Comparison of ENCODE assay signal across 8 cellular contexts in the genomic region with DNA sequence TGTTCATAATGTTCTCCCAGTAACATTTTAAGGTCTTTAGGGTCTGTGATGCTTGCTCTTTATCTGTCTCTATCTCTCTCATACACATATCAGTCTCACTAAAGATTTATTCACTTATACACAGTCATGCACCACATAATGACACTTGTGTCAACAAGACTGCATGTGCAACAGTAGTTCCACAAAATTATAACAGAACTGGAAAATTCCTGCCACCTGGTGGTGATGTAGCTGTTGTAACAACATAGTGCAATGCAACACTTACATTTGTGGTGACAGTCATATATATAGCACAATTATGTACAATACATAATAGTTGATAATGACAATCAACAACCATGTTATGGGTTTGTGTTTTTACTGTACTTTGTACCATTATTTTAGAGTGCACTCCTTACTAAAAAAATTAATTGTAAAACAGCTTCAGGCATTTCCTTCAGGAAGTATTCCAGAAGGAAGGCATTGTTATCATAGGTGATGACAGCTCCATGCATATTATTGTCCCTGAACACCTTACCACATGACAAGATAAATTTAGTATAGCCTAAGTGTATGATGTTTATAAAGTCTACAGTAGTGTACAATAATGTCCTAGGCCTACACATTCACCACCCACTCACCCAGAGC. TPM values are rescaled to one million over a fixed set of nuclear protein-coding genes. Genes with fewer than 3 reads are reported as not detected.
DNase-seq lines count a peak whose midpoint lies in the region; ATAC-seq and FAIRE-seq lines count a peak whose summit lies in the region.

No MANE protein-coding gene starts in this region.

- H3K4me3 Mint-ChIP-seq in effector memory CD8-positive, alpha-beta T cell = no peak overlapping the region

- peak; percentile 77 for FAIRE-seq in HTR-8/SVneo (lab: Jason Lieb, UNC)

- no peaks in the 10 kb centered on the region for H3K4me1 Mint-ChIP-seq in effector memory CD8-positive, alpha-beta T cell (ENCODE audit: low read depth in 2 of 2)

- no peak for ATAC-seq in effector memory CD8-positive, alpha-beta T cell (replicated peaks)
- no peak for ATAC-seq in HG02571 (IDR thresholded peaks at IDR 0.05; ENCODE audit: unreplicated experiment)
- ATAC-seq in GM19467 (IDR thresholded peaks at IDR 0.05; ENCODE audit: unreplicated experiment) = no peak

- H3K27ac Mint-ChIP-seq in effector memory CD8-positive, alpha-beta T cell = no peak overlapping the region

- peaks cover 10 to 11% of the 10 kb centered on the region in 2 donors for H3K27me3 Mint-ChIP-seq in effector memory CD8-positive, alpha-beta T cell

- peak; percentile 71 for DNase-seq in DMS153 (lab: John Stamatoyannopoulos, UW)
- DNase-seq in HTR-8/SVneo (ENCODE audit: insufficient read length, low spot score) = no peak
- peak; percentile 10 for DNase-seq in SK-N-DZ (ENCODE audit: low spot score)
- peak; percentile 34 for DNase-seq in inferior parietal cortex (ENCODE audit: extremely low spot score)
- no peak for DNase-seq in effector memory CD8-positive, alpha-beta T cell
- DNase-seq in GM19238 (ENCODE audit: insufficient read length, low spot score) = no peak

- H3K9me3 Mint-ChIP-seq in effector memory CD8-positive, alpha-beta T cell = peaks cover 0 to 3% of the 10 kb centered on the region in 2 donors

- no peaks in the 10 kb centered on the region for H3K36me3 Mint-ChIP-seq in effector memory CD8-positive, alpha-beta T cell (ENCODE audit: insufficient read depth)

RNA-seq across cellular contexts. Expression of a gene that starts 8.1 kb away (rescaled TPM):
- polyA plus RNA-seq in SK-N-DZ (2014; cell fraction: cytosol; rRNA removed) = not detected in 2 replicates
- polyA plus RNA-seq in SK-N-DZ (2014; cell fraction: nucleus; rRNA removed) = 0.15 TPM in 1 of 2 replicates, not detected in the other

RNA-seq across cellular contexts. Expression of a gene that starts 24.0 kb away (rescaled TPM):
- not detected in 2 replicates for polyA plus RNA-seq in SK-N-DZ (2014; cell fraction: cytosol; rRNA removed)
- not detected in 2 replicates for polyA plus RNA-seq in SK-N-DZ (2014; cell fraction: nucleus; rRNA removed)

Comparison
In these comparisons a context has a peak if more than half of its experiments do, and no peak if none do; other contexts are left out.
1. DNase-seq: peak in DMS153 (single experiment), SK-N-DZ (single experiment) and inferior parietal cortex (single experiment); none in HTR-8/SVneo (single experiment), effector memory CD8-positive, alpha-beta T cell (0 of 3) and GM19238 (single experiment).